In genomic region chr10:74824184-74825032, GRCh38 we compare ENCODE assay signal across 8 cellular contexts. TPM values are rescaled to one million over a fixed set of nuclear protein-coding genes. Genes with fewer than 3 reads are reported as not detected.
DNase-seq lines count a peak whose midpoint lies in the region; ATAC-seq and TF ChIP-seq lines count a peak whose summit lies in the region.

No MANE protein-coding gene starts in this region.

- POLR2A ChIA-PET in AG04450 (lab: Yijun Ruan, JAX): no interaction called here

- no peak for TF ChIP-seq CTCF in AG04450 (IDR thresholded peaks at IDR 0.05; ENCODE audit: low read depth, low read length)

- no peaks in the 10 kb centered on the region for H3K27me3 Mint-ChIP-seq in activated naive CD4-positive, alpha-beta T cell treated with anti-CD3 and anti-CD28 coated beads, Interleukin-2, amount 50 U/mL, for 24 hours

- H3K9me3 Mint-ChIP-seq in activated naive CD4-positive, alpha-beta T cell treated with anti-CD3 and anti-CD28 coated beads, Interleukin-2, amount 50 U/mL, for 24 hours: no peaks in the 10 kb centered on the region

- H3K27ac Mint-ChIP-seq in activated naive CD4-positive, alpha-beta T cell treated with anti-CD3 and anti-CD28 coated beads, Interleukin-2, amount 50 U/mL, for 24 hours: peak overlapping the region; percentile 84

- ATAC-seq in HG03354 (IDR thresholded peaks at IDR 0.05; ENCODE audit: poor library complexity, severe bottlenecking, unreplicated experiment): no peak
- ATAC-seq in GM19328 (IDR thresholded peaks at IDR 0.05; ENCODE audit: unreplicated experiment): no peak

- H3K9me3 ChIP-seq in AG04450 (ENCODE audit: control insufficient read depth, insufficient read depth, low read length): no peaks in the 10 kb centered on the region; the same call in 1 of the 2 replicates

- peaks cover 55% of the 10 kb centered on the region for H3K4me1 Mint-ChIP-seq in activated naive CD4-positive, alpha-beta T cell treated with anti-CD3 and anti-CD28 coated beads, Interleukin-2, amount 50 U/mL, for 24 hours

- H3K36me3 Mint-ChIP-seq in activated naive CD4-positive, alpha-beta T cell treated with anti-CD3 and anti-CD28 coated beads, Interleukin-2, amount 50 U/mL, for 24 hours: peaks cover 1% of the 10 kb centered on the region

- DNase-seq in AG04450 (ENCODE audit: low read depth, low spot score) (no peak), Kasumi-1 (lab: John Stamatoyannopoulos, UW) (peak; percentile 82 to 88), iPS-NIHi7 (ENCODE audit: extremely low spot score) (peak; percentile 18), T1000 (lab: John Stamatoyannopoulos, UW) (no peak)
- DNase-seq in stimulated activated CD4-positive, alpha-beta T cell treated with anti-CD3 and anti-CD28 coated beads, Interleukin-1b, Interleukin-23, amount 100 ng/mL, for 48 hours: peak; percentile 16

- CTCF ChIA-PET in AG04450 (lab: Charles Lee): interaction anchor here (0.6 kb wide), 1 partner anchor 55 kb away, joined by 8 read pairs; no protein-coding TSS in a partner anchor

- peak overlapping the region; percentile 52 for H3K27ac ChIP-seq in AG04450 (ENCODE audit: low read depth, low read length)

- peak overlapping the region; percentile 88 for H3K4me3 ChIP-seq in AG04450 (ENCODE audit: low read depth, low read length)

- peak overlapping the region; percentile 83 for H3K4me3 Mint-ChIP-seq in activated naive CD4-positive, alpha-beta T cell treated with anti-CD3 and anti-CD28 coated beads, Interleukin-2, amount 50 U/mL, for 24 hours

- H3K27me3 ChIP-seq in AG04450 (ENCODE audit: control insufficient read depth, insufficient read depth, low read length): no peaks in the 10 kb centered on the region

RNA-seq across cellular contexts. Expression of gene KAT6B, which starts 2.0 kb away (rescaled TPM):
- 10.4 and 14.1 TPM in 2 replicates for polyA plus RNA-seq in AG04450 (2011; rRNA removed)
- 52.9 and 54.4 TPM in 2 replicates for polyA minus RNA-seq in AG04450 (2011; rRNA and poly(A)+ RNA removed)

Comparison
In these comparisons a context has a peak if more than half of its experiments do, and no peak if none do; other contexts are left out.
1. DNase-seq: peak in Kasumi-1 (2 of 2), iPS-NIHi7 (single experiment) and stimulated activated CD4-positive, alpha-beta T cell treated with anti-CD3 and anti-CD28 coated beads, Interleukin-1b, Interleukin-23, amount 100 ng/mL, for 48 hours (single experiment); none in AG04450 (single experiment) and T1000 (single experiment).